ENCODE assay signal across 8 cellular contexts in the genomic region with DNA sequence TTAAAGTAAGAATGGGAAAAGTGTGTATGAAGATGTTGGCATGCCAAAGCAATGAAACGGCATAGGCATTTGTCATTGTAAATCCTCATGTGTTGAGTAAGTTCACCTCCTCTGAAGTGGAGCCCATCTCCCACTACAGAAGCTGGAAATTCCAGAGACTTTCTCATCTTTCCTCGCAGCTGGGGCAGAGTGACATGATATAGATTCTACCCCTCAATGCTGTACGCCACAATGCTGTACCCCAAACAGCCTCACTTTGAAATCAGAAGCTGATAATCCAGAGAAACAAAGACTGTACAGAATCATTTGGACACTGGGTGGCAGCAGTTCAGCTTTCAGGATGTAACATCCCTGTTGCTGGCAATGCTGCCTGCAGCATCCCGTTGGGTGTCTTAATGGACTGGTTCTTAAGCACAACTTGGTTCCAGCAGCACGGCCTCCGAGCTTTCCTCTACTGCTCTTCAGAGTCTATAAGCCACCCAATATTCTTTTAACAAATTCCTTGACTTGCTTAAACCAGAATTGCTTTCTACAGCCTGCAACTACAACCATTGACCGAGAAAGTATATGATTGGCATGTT. TPM values are rescaled to one million over a fixed set of nuclear protein-coding genes. Genes with fewer than 3 reads are reported as not detected.
DNase-seq lines count a peak whose midpoint lies in the region; ATAC-seq and TF ChIP-seq lines count a peak whose summit lies in the region.

No MANE protein-coding gene starts in this region.

- DNase-seq in DMS114 treated with DMSO at 0.1 percent for 48 hours (lab: John Stamatoyannopoulos, UW; ENCODE audit: unreplicated experiment), result peak; percentile 63
- peak in 65 of 76 experiments; percentile 3 to 74 (median 40) for DNase-seq in HUDEP-2 (lab: John Stamatoyannopoulos, UW; ENCODE audit: unreplicated experiment in 76 of 76)
- peak; percentile 62 for DNase-seq in activated CD8-positive, alpha-beta memory T cell treated with anti-CD3 and anti-CD28 coated beads, Interleukin-2, amount 50 U/mL, for 48 hours
- DNase-seq in substantia nigra (lab: John Stamatoyannopoulos, UW), result peak in 36 of 49 donors; percentile 1 to 60 (median 30)

- peaks cover 17% of the 10 kb centered on the region for H3K27me3 Mint-ChIP-seq in nephron (ENCODE audit: low read depth)

- no peaks in the 10 kb centered on the region for H3K36me3 Mint-ChIP-seq in nephron (ENCODE audit: low read depth)

- no peak overlapping the region for H3K4me3 ChIP-seq in OCI-LY3 (ENCODE audit: low read length)

- peaks cover 11% of the 10 kb centered on the region for H3K36me3 ChIP-seq in OCI-LY3 (replicated peaks; ENCODE audit: low read depth, low read length)

- peak; percentile 79 for ATAC-seq in GM21423 (IDR thresholded peaks at IDR 0.05; ENCODE audit: unreplicated experiment)
- peak; percentile 75 for ATAC-seq in esophagus mucosa

- H2AFZ ChIP-seq in OCI-LY3 (ENCODE audit: low read depth, low read length), result no peak overlapping the region

- H4K20me1 ChIP-seq in OCI-LY3 (ENCODE audit: insufficient read depth, low read length), result no peaks in the 10 kb centered on the region

- no peaks in the 10 kb centered on the region for H3K9me3 ChIP-seq in OCI-LY3 (ENCODE audit: insufficient read depth, low read length)

- peak; percentile 82 for TF ChIP-seq CTCF in OCI-LY3 (IDR thresholded peaks at IDR 0.05; ENCODE audit: low read depth, low read length)
- peak; percentile 50 to 63 (median 55) for TF ChIP-seq CTCF in nephron (IDR thresholded peaks at IDR 0.05; ENCODE audit: unreplicated experiment in 3 of 3)

- H3K4me2 ChIP-seq in OCI-LY3 (ENCODE audit: low read length), result 0 out of 2 replicates have a peak overlapping the region, but pooled peaks have one; percentile 29

- H3K4me1 ChIP-seq in OCI-LY3 (ENCODE audit: low read length), result no peaks in the 10 kb centered on the region

- no peaks in the 10 kb centered on the region for H3K9me3 Mint-ChIP-seq in nephron

- H3K4me3 Mint-ChIP-seq in nephron, result no peak overlapping the region

- no peaks in the 10 kb centered on the region for H3K27me3 ChIP-seq in OCI-LY3 (ENCODE audit: low read depth, low read length)

- H3K27ac Mint-ChIP-seq in nephron, result no peak overlapping the region

- no peak overlapping the region for H3K27ac ChIP-seq in OCI-LY3 (ENCODE audit: low read length)
- no peak overlapping the region for H3K27ac ChIP-seq in substantia nigra (ENCODE audit: low read depth, low read length, poor library complexity, severe bottlenecking)

- no peaks in the 10 kb centered on the region for H3K4me1 Mint-ChIP-seq in nephron

- H3K9ac ChIP-seq in OCI-LY3 (ENCODE audit: low read length), result no peak overlapping the region

- no peaks in the 10 kb centered on the region for H3K79me2 ChIP-seq in OCI-LY3 (ENCODE audit: low read length)

RNA-seq across cellular contexts. Expression of gene ZC3HAV1L, which starts 18.8 kb away (rescaled TPM):
- total RNA-seq in esophagus mucosa, result 6.3 TPM

RNA-seq across cellular contexts. Expression of gene KIAA1549, which starts 35.8 kb away (rescaled TPM):
- 0.20 TPM for total RNA-seq in esophagus mucosa
